8 cellular contexts compared by ENCODE assay signal in the genomic region with DNA sequence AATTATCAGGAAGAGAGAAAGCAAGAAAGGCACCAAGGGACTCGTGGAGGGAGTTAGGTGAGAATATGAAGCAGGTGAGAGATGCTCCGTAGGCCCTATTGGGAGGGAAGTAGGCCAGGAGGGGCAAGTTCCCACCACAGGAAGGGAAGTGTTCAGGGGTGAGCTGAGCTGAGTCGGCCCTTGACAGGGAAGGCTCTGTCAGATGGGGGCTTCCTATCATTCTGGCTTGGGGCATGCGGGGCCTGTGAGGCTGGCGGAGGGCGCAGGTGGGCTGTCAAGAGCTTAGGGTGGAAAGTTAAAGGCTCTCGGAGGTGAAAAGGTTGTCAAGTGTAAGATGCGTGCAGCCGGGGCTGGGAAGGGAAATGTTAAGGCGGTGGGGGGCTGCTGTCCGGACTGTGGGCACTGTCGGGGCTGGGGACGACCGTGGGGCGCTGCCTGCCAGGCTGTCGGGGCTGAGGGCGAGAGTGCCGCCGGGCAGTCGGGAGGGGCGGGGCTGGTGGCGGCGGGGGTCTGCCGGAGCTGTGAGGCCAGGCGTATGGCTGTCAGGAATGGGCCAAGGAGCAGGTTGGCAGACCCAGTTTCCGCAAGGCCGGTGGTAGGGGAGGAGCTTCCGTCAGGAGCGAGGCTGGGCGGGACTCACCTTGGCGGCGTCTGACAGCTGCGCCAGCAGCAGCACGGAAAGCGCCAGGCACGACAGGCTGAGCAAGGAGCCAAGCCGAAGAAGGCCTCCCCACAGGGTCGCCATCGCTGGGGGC. TPM values are rescaled to one million over a fixed set of nuclear protein-coding genes. Genes with fewer than 3 reads are reported as not detected.
DNase-seq lines count a peak whose midpoint lies in the region; ATAC-seq and TF ChIP-seq lines count a peak whose summit lies in the region.

No MANE protein-coding gene starts in this region.

- intact Hi-C loops in thyroid gland (cut with DNase I) = loop anchor here (10.0 kb wide), 1 partner anchor 289 kb away; no protein-coding TSS in a partner anchor

- 3 to 7% methylated on average over 21 to 34 of the region's 39 CpGs for WGBS in thyroid gland, 2 donors

- TF ChIP-seq POLR2A in thyroid gland (IDR thresholded peaks at IDR 0.05) = no peak

- H3K36me3 ChIP-seq in thyroid gland = no peaks in the 10 kb centered on the region

- H3K27ac ChIP-seq in foreskin keratinocyte = peak overlapping the region; percentile 66
- peak overlapping the region; percentile 88 to 92 (median 90) for H3K27ac ChIP-seq in thyroid gland

- DNase-seq in DMS53 treated with DMSO at 0.1 percent for 48 hours (lab: John Stamatoyannopoulos, UW; ENCODE audit: unreplicated experiment) (peak; percentile 69), RPMI8226 (peak; percentile 76), foreskin keratinocyte (peak; percentile 66 to 81), omental fat pad (ENCODE audit: low spot score) (peak; percentile 36), thyroid gland (peak; percentile 88 to 91)
- DNase-seq in Jurkat, Clone E6-1 (ENCODE audit: low read depth, low spot score) = peak; percentile 64
- DNase-seq in activated gamma-delta T cell treated with anti-CD3 and anti-CD28 coated beads, Interleukin-2, amount 50 U/mL, for 16 hours (ENCODE audit: low read depth) = peak; percentile 62

- TF ChIP-seq CTCF in foreskin keratinocyte (conservative IDR thresholded peaks at IDR 0.05) (no peak), omental fat pad (IDR thresholded peaks at IDR 0.05) (no peak), thyroid gland (IDR thresholded peaks at IDR 0.05) (no peak)

- peak overlapping the region; percentile 89 for H3K4me3 ChIP-seq in Jurkat, Clone E6-1 (ENCODE audit: low read length)
- H3K4me3 ChIP-seq in thyroid gland (replicated peaks in 1 of 3) = peak overlapping the region; percentile 24 to 78 (median 63)

- ATAC-seq in GM21717 (IDR thresholded peaks at IDR 0.05; ENCODE audit: unreplicated experiment) (peak; percentile 66), foreskin keratinocyte (peak; percentile 86), omental fat pad (ENCODE audit: low FRiP score) (peak; percentile 79)

- H3K27me3 ChIP-seq in foreskin keratinocyte = no peaks in the 10 kb centered on the region
- no peaks in the 10 kb centered on the region for H3K27me3 ChIP-seq in thyroid gland

- H3K4me1 ChIP-seq in foreskin keratinocyte (peaks cover 17% of the 10 kb centered on the region), thyroid gland (peaks cover 27 to 35% of the 10 kb centered on the region in 2 donors)

- H3K9me3 ChIP-seq in thyroid gland = no peaks in the 10 kb centered on the region

RNA-seq across cellular contexts. Expression of gene TMEM9B, which starts 0.5 kb away (rescaled TPM):
- 18.5 TPM for polyA plus RNA-seq in Jurkat, Clone E6-1 (2012; ENCODE audit: insufficient read depth, insufficient read length)
- total RNA-seq in foreskin keratinocyte (43.1 and 45.3 TPM in 2 replicates), omental fat pad (10 to 100 TPM; 31.9 to 44.4 (median 42.1) TPM), thyroid gland (100 to 1,000 TPM in 2 of 4 donors, 10 to 100 TPM in 2; 73.3 to 158 (median 114) TPM)
- 41.9 and 47.6 TPM in 2 replicates for polyA plus RNA-seq in foreskin keratinocyte

RNA-seq across cellular contexts. Expression of gene ASCL3, which starts 20.9 kb away (rescaled TPM):
- not detected for polyA plus RNA-seq in Jurkat, Clone E6-1 (2012; ENCODE audit: insufficient read depth, insufficient read length)
- not detected in 2 replicates for total RNA-seq in foreskin keratinocyte
- not detected in 2 replicates for polyA plus RNA-seq in foreskin keratinocyte
- not detected for total RNA-seq in omental fat pad
- not detected for total RNA-seq in thyroid gland

RNA-seq across cellular contexts. Expression of gene C11orf16, which starts 31.0 kb away (rescaled TPM):
- 1.7 TPM for polyA plus RNA-seq in Jurkat, Clone E6-1 (2012; ENCODE audit: insufficient read depth, insufficient read length)
- total RNA-seq in foreskin keratinocyte (not detected in 2 replicates), omental fat pad (not detected), thyroid gland (not detected)
- not detected in 2 replicates for polyA plus RNA-seq in foreskin keratinocyte

RNA-seq across cellular contexts. Expression of gene NRIP3, which starts 40.1 kb away (rescaled TPM):
- polyA plus RNA-seq in Jurkat, Clone E6-1 (2012; ENCODE audit: insufficient read depth, insufficient read length) = 6.6 TPM
- total RNA-seq in foreskin keratinocyte (2.2 and 3.3 TPM in 2 replicates), omental fat pad (10 to 100 TPM in 1 of 4 donors, 1 to 10 TPM in 2, under 1 TPM in 1; 0.63 to 13.1 (median 2.8) TPM), thyroid gland (1 to 10 TPM in 2 of 4 donors, under 1 TPM in 2; 0.56 to 6.6 (median 1.2) TPM)
- 1.2 TPM in 2 replicates for polyA plus RNA-seq in foreskin keratinocyte

RNA-seq across cellular contexts. Expression of gene AKIP1, which starts 52.8 kb away (rescaled TPM):
- 38.8 TPM for polyA plus RNA-seq in Jurkat, Clone E6-1 (2012; ENCODE audit: insufficient read depth, insufficient read length)
- 42.4 and 44.8 TPM in 2 replicates for total RNA-seq in foreskin keratinocyte
- 50.4 and 56.5 TPM in 2 replicates for polyA plus RNA-seq in foreskin keratinocyte
- 10 to 100 TPM; 13.1 to 32.0 (median 19.8) TPM for total RNA-seq in omental fat pad
- total RNA-seq in thyroid gland = 10 to 100 TPM; 25.2 to 33.9 (median 27.8) TPM

Comparison
In these comparisons a context has a peak if more than half of its experiments do, and no peak if none do; other contexts are left out.
1. Peak in every context shown above with its lines: DNase-seq, ATAC-seq, H3K4me3 ChIP-seq and H3K27ac ChIP-seq.
2. DNase-seq: peak in every context shown above with its lines; median percentile 90 in thyroid gland; 76 in RPMI8226; 74 in foreskin keratinocyte; 69 in DMS53 treated with DMSO at 0.1 percent for 48 hours; 64 in Jurkat, Clone E6-1; 62 in activated gamma-delta T cell treated with anti-CD3 and anti-CD28 coated beads, Interleukin-2, amount 50 U/mL, for 16 hours; 36 in omental fat pad.